Comparison of ENCODE assay signal across 1 cellular context in genomic region chrX:119398974-119399771, GRCh38.
TF ChIP-seq lines count a peak whose summit lies in the region.

SLC25A43 (plus strand) TSS chrX:119399336; CDS start chrX:119399404, 68 bp downstream.

TF ChIP-seq in K562, 482 proteins besides CTCF, POLR2A, EP300 and RAD21 (continued from another document and continues in another):
- peak; percentile 72 for TF ChIP-seq ZNF592 (IDR thresholded peaks at IDR 0.05)
- no peak for TF ChIP-seq HSF4 (CRISPR knock-in tag; IDR thresholded peaks at IDR 0.05; ENCODE audit: borderline replicate concordance)
- TF ChIP-seq TSHZ1 (CRISPR knock-in tag; IDR thresholded peaks at IDR 0.05), result no peak
- TF ChIP-seq ZNF134 (CRISPR knock-in tag; conservative IDR thresholded peaks at IDR 0.05), result no peak
- TF ChIP-seq PHB2 (IDR thresholded peaks at IDR 0.05; ENCODE audit: low read depth), result no peak
- TF ChIP-seq ZNF764 (CRISPR knock-in tag; IDR thresholded peaks at IDR 0.05; ENCODE audit: low read depth), result no peak
- no peak for TF ChIP-seq U2AF2 (optimal IDR thresholded peaks at IDR 0.05; ENCODE audit: low read depth, low read length)
- 0 out of 4 replicates have a peak, but pooled peaks of 1 of the 2 experiments have one; percentile 27 for TF ChIP-seq FOXK2 (conservative IDR thresholded peaks at IDR 0.05 in 1 of 2, IDR thresholded peaks at IDR 0.05 in 1 of 2; ENCODE audit: low read depth in 2 of 2)
- TF ChIP-seq NR2F6 (CRISPR knock-in tag; IDR thresholded peaks at IDR 0.05), result no peak
- TF ChIP-seq MCM7 (IDR thresholded peaks at IDR 0.05), result no peak
- TF ChIP-seq E2F6 (IDR thresholded peaks at IDR 0.05; ENCODE audit: borderline replicate concordance in 1 of 2, extremely low read depth in 1 of 2, insufficient read depth in 1 of 2, insufficient read length in 1 of 2, low read depth in 1 of 2, low read length in 1 of 2, poor library complexity in 1 of 2, severe bottlenecking in 1 of 2), result peak; percentile 84 to 90
- no peak for TF ChIP-seq NR1H2 (CRISPR knock-in tag; IDR thresholded peaks at IDR 0.05)
- TF ChIP-seq NCOA4 (IDR thresholded peaks at IDR 0.05; ENCODE audit: partially characterized antibody), result no peak
- no peak for TF ChIP-seq MCM3 (IDR thresholded peaks at IDR 0.05)
- no peak for TF ChIP-seq ELK1 (CRISPR knock-in tag; IDR thresholded peaks at IDR 0.05)
- no peak for TF ChIP-seq RFX5 (IDR thresholded peaks at IDR 0.05; ENCODE audit: low read depth, low read length)
- peak; percentile 21; the same call in 1 of the 2 replicates for TF ChIP-seq GMEB1 (CRISPR knock-in tag; IDR thresholded peaks at IDR 0.05)
- TF ChIP-seq DIDO1 (tag; IDR thresholded peaks at IDR 0.05; ENCODE audit: low read depth), result no peak
- no peak for TF ChIP-seq THRB (CRISPR knock-in tag; conservative IDR thresholded peaks at IDR 0.05)
- TF ChIP-seq ATF4 (CRISPR knock-in tag; IDR thresholded peaks at IDR 0.05), result no peak
- no peak for TF ChIP-seq PHTF2 (CRISPR knock-in tag; IDR thresholded peaks at IDR 0.05)
- no peak for TF ChIP-seq ZBTB1 (CRISPR knock-in tag; IDR thresholded peaks at IDR 0.05; ENCODE audit: borderline replicate concordance, low read depth)
- TF ChIP-seq MLLT1 (IDR thresholded peaks at IDR 0.05), result no peak
- no peak for TF ChIP-seq YBX1 (IDR thresholded peaks at IDR 0.05)
- TF ChIP-seq PTRF (tag; IDR thresholded peaks at IDR 0.05), result no peak
- peak; percentile 84 for TF ChIP-seq MYC (IDR thresholded peaks at IDR 0.05; ENCODE audit: low read depth, low read length)
- no peak for TF ChIP-seq MYC (CRISPR knock-in tag; IDR thresholded peaks at IDR 0.05; ENCODE audit: borderline replicate concordance, low read depth)
- TF ChIP-seq ZNF717 (CRISPR knock-in tag; IDR thresholded peaks at IDR 0.05), result no peak
- no peak for TF ChIP-seq TCFL5 (CRISPR knock-in tag; conservative IDR thresholded peaks at IDR 0.05)
- no peak for TF ChIP-seq FUS (optimal IDR thresholded peaks at IDR 0.05; ENCODE audit: low read depth, low read length)
- TF ChIP-seq LEF1 (IDR thresholded peaks at IDR 0.05), result no peak
- TF ChIP-seq HDAC3 (IDR thresholded peaks at IDR 0.05; ENCODE audit: borderline replicate concordance, partially characterized antibody), result no peak
- no peak for TF ChIP-seq HMBOX1 (IDR thresholded peaks at IDR 0.05)
- TF ChIP-seq ZBTB8A (IDR thresholded peaks at IDR 0.05; ENCODE audit: partially characterized antibody), result no peak
- TF ChIP-seq USF2 (CRISPR knock-in tag; IDR thresholded peaks at IDR 0.05), result no peak
- TF ChIP-seq MCM2 (IDR thresholded peaks at IDR 0.05; ENCODE audit: low read depth), result no peak
- no peak for TF ChIP-seq OTX1 (CRISPR knock-in tag; IDR thresholded peaks at IDR 0.05)
- no peak for TF ChIP-seq KDM4B (IDR thresholded peaks at IDR 0.05; ENCODE audit: borderline replicate concordance in 2 of 2, low read depth in 1 of 2)
- TF ChIP-seq ZSCAN29 (IDR thresholded peaks at IDR 0.05), result no peak
- TF ChIP-seq NFRKB (IDR thresholded peaks at IDR 0.05; ENCODE audit: low read depth), result no peak
- TF ChIP-seq JUND (IDR thresholded peaks at IDR 0.05; ENCODE audit: borderline replicate concordance, low read depth, low read length), result no peak
- no peak for TF ChIP-seq JUND (tag; IDR thresholded peaks at IDR 0.05; ENCODE audit: borderline replicate concordance, low read depth, low read length)
- no peak for TF ChIP-seq SIN3B (IDR thresholded peaks at IDR 0.05; ENCODE audit: low read depth)
- TF ChIP-seq ZC3H8 (IDR thresholded peaks at IDR 0.05), result no peak
- TF ChIP-seq NFYB (IDR thresholded peaks at IDR 0.05; ENCODE audit: extremely low read depth, insufficient read length), result no peak
- TF ChIP-seq BHLHE40 (IDR thresholded peaks at IDR 0.05; ENCODE audit: low read length), result no peak; the same call in 1 of the 2 replicates
- peak; percentile 62; the same call in 1 of the 2 replicates for TF ChIP-seq ZNF511 (CRISPR knock-in tag; IDR thresholded peaks at IDR 0.05)
- TF ChIP-seq CBFA2T3 (IDR thresholded peaks at IDR 0.05), result no peak
- TF ChIP-seq HDGF (IDR thresholded peaks at IDR 0.05), result no peak
- TF ChIP-seq PTBP1 (IDR thresholded peaks at IDR 0.05; ENCODE audit: low read depth, low read length), result no peak
- TF ChIP-seq YY1 (IDR thresholded peaks at IDR 0.05; ENCODE audit: borderline replicate concordance in 1 of 3, control insufficient read depth in 1 of 3, extremely low read depth in 1 of 3, insufficient read depth in 3 of 3, insufficient read length in 1 of 3, insufficient replicate concordance in 2 of 3, low read depth in 1 of 3, low read length in 2 of 3), result peak in 1 of 3 experiments; percentile 30
- TF ChIP-seq HOXB6 (CRISPR knock-in tag; IDR thresholded peaks at IDR 0.05; ENCODE audit: borderline replicate concordance), result no peak
- peak; percentile 40; the same call in 1 of the 2 replicates for TF ChIP-seq KDM2B (CRISPR knock-in tag; IDR thresholded peaks at IDR 0.05)
